18 cellular contexts compared by ENCODE assay signal in genomic region chr3:58722526-58722925, GRCh38. TPM values are rescaled to one million over a fixed set of nuclear protein-coding genes. Genes with fewer than 3 reads are reported as not detected.
DNase-seq lines count a peak whose midpoint lies in the region; ATAC-seq, FAIRE-seq and TF ChIP-seq lines count a peak whose summit lies in the region.
"Had no signal": no experiment of that assay in that cellular context is flagged by ENCODE, and none has a peak within 500 bp of the region (broad histone marks: within the 10 kb centered on the region; RNA-seq: fewer than 3 reads in every experiment).

No MANE protein-coding gene starts in this region.

- no peak for ATAC-seq in stimulated activated naive CD8-positive, alpha-beta T cell treated with anti-CD3 and anti-CD28 coated beads, Interleukin-15, Interleukin-2, amounts not matched to agents 100 U/mL and 50 U/mL, for 24 hours

- H3K27ac ChIP-seq in prostate gland = no peak overlapping the region
- H3K27ac ChIP-seq: SK-N-MC had no signal

- no peak overlapping the region for H3K4me3 ChIP-seq in prostate gland
- H3K4me3 ChIP-seq: MG63, SK-N-MC had no signal

- intact Hi-C loops in prostate gland (cut with DNase I) = no loop called here

- peak; percentile 85 for FAIRE-seq in endometrium (lab: Jason Lieb, UNC)
- FAIRE-seq: H54 had no signal

- DNase-seq in NCI-H345 (lab: John Stamatoyannopoulos, UW) (peak; percentile 69), NCI-H345 treated with DMSO at 0.1 percent for 48 hours (lab: John Stamatoyannopoulos, UW; ENCODE audit: unreplicated experiment) (no peak), NCI-H69 (lab: John Stamatoyannopoulos, UW) (peak; percentile 72), prostate gland (ENCODE audit: low spot score) (peak; percentile 5), HuH-7.5 (ENCODE audit: low spot score) (no peak), GM19240 (ENCODE audit: insufficient read length, low spot score) (no peak)
- DNase-seq in stimulated activated naive CD8-positive, alpha-beta T cell treated with anti-CD3 and anti-CD28 coated beads, Interleukin-15, Interleukin-2, amounts not matched to agents 100 U/mL and 50 U/mL, for 24 hours = no peak
- DNase-seq: Calu3; DND-41; MG63; NCI-H2081 treated with DMSO at 0.1 percent for 48 hours; NCI-H510A treated with DMSO at 0.1 percent for 48 hours; NK-92 treated with Interleukin-12 subunit alpha and Interleukin-12 subunit beta, amount 100 ng/mL, for 24 hours had no signal

- H3K36me3 ChIP-seq in prostate gland = no peaks in the 10 kb centered on the region
- H3K36me3 ChIP-seq: MG63 had no signal

- TF ChIP-seq POLR2A in prostate gland (IDR thresholded peaks at IDR 0.05) = no peak

- 31% methylated on average over 5 of the region's 5 CpGs for WGBS in prostate gland

- no peaks in the 10 kb centered on the region for H3K9me3 ChIP-seq in prostate gland
- H3K9me3 ChIP-seq: MG63 had no signal

- H3K27me3 ChIP-seq in prostate gland (replicated peaks; ENCODE audit: insufficient read depth) = no peaks in the 10 kb centered on the region
- H3K27me3 ChIP-seq: MG63 had no signal

- no peak for TF ChIP-seq CTCF in prostate gland (IDR thresholded peaks at IDR 0.05)

- peaks cover 3% of the 10 kb centered on the region for H3K4me1 ChIP-seq in prostate gland (replicated peaks)

RNA-seq across cellular contexts. Expression of gene FAM3D, which starts 56.0 kb away (rescaled TPM):
- total RNA-seq in prostate gland = 10 to 100 TPM in 1 of 2 donors, 1 to 10 TPM in 1; 4.7 to 11.6 TPM
- total RNA-seq: A673; T-helper 1 cell treated with Interleukin-12 subunit alpha and Interleukin-12 subunit beta and Interleukin-4 antibody, amounts not matched to agents 30 ng/mL and 1 ng/mL, for 36 hours had no signal

Comparison
In these comparisons a context has a peak if more than half of its experiments do, and no peak if none do; other contexts are left out.
1. DNase-seq: peak in NCI-H345 (single experiment), NCI-H69 (single experiment) and prostate gland (single experiment); none in NCI-H345 treated with DMSO at 0.1 percent for 48 hours (single experiment), stimulated activated naive CD8-positive, alpha-beta T cell treated with anti-CD3 and anti-CD28 coated beads, Interleukin-15, Interleukin-2, amounts not matched to agents 100 U/mL and 50 U/mL, for 24 hours (single experiment), HuH-7.5 (single experiment) and GM19240 (single experiment).